Comparison of ENCODE assay signal across 8 cellular contexts in the genomic region with DNA sequence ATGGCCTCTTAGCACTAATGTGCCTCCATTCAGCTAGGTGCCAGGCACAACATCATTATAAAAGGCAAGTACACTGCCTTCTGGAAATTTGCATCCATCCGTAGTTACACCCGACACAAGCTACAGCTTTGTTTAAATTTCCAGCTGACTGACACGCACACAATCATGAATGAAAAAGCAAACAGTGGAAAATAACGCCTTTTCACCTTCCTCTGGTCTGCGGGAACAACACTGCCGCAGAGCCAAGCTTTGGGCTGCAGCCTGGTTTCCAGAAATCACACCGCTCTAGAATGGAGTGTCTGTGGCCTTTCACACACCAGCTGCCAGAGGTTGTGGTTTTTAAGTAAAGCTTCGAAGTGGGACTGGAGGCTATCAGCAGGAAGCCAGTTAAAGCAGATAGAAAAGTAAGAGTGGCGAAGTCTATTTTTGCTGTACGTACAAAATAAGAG.
DNase-seq lines count a peak whose midpoint lies in the region; ATAC-seq and TF ChIP-seq lines count a peak whose summit lies in the region.

No MANE protein-coding gene starts in this region.

- no peak overlapping the region for H3K27ac ChIP-seq in Peyer's patch

- no peaks in the 10 kb centered on the region for H3K9me3 ChIP-seq in Peyer's patch

- ATAC-seq in GM18498 (IDR thresholded peaks at IDR 0.05; ENCODE audit: unreplicated experiment) (peak; percentile 76), GM21737 (IDR thresholded peaks at IDR 0.05; ENCODE audit: unreplicated experiment) (peak; percentile 63), HG02884 (IDR thresholded peaks at IDR 0.05; ENCODE audit: unreplicated experiment) (no peak)

- no peak for TF ChIP-seq POLR2A in Peyer's patch (IDR thresholded peaks at IDR 0.05)

- no peak overlapping the region for H3K4me3 ChIP-seq in Peyer's patch

- no peaks in the 10 kb centered on the region for H3K36me3 ChIP-seq in Peyer's patch

- H3K27me3 ChIP-seq in Peyer's patch: no peaks in the 10 kb centered on the region

- no peak for TF ChIP-seq CTCF in Peyer's patch (IDR thresholded peaks at IDR 0.05)

- DNase-seq in NCI-H2081 treated with DMSO at 0.1 percent for 48 hours (lab: John Stamatoyannopoulos, UW) (peak; percentile 90), globus pallidus (ENCODE audit: low spot score) (peak; percentile 33), HuH-7 (ENCODE audit: low spot score) (no peak), OCI-M2 (lab: John Stamatoyannopoulos, UW; ENCODE audit: unreplicated experiment) (no peak), Peyer's patch (no peak)

- H3K4me1 ChIP-seq in Peyer's patch: no peaks in the 10 kb centered on the region

Comparison
In these comparisons a context has a peak if more than half of its experiments do, and no peak if none do; other contexts are left out.
1. DNase-seq: peak in NCI-H2081 treated with DMSO at 0.1 percent for 48 hours (single experiment) and globus pallidus (single experiment); none in HuH-7 (single experiment), OCI-M2 (single experiment) and Peyer's patch (0 of 3).